ENCODE assay signal across 9 cellular contexts in the genomic region with DNA sequence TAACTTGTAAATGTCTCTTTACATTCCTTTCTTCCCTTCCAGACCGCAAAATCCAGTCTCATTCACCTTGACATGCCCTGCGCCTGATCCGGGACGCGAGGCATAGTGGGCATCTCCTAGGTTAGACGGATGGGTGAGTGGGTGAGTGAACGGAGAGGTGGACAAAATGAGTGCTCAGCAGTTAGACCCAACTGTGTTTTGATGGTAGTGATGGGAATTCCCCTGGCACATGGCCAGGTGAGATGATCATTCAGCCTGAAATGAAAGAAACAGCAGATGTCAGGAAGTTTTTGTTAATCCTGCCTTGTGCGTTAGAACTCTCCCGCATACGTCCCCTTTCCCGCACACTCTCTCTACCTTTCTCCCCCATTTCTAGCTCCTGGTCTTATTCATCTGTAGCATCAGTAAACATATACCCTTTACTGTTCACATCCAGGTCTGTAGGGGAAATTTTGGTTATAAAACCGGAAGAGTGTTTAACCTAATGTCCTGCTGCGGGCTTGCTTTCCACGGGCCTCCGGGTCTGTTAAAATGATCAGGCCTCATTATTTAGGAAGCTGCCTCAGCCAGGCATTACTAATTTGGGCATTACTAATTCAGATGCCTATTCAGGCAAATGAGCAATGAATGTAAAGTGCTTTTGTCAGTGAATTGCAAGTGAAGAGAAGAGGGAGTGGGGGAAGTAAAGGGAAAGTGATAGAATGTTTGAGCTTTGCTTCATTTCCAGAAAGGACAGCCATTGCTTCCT.
A peak's percentile ranks its signal among the peaks of the same experiment; 100 is the strongest.
DNase-seq lines count a peak whose midpoint lies in the region; ATAC-seq and TF ChIP-seq lines count a peak whose summit lies in the region.
"Had no signal": no experiment of that assay in that cellular context is flagged by ENCODE, and none has a peak within 500 bp of the region (broad histone marks: within the 10 kb centered on the region; RNA-seq: fewer than 3 reads in every experiment).

No MANE protein-coding gene starts in this region.

- no peak for TF ChIP-seq CTCF in right atrium auricular region (IDR thresholded peaks at IDR 0.05)

- peaks cover 0 to 24% (median 17%) of the 10 kb centered on the region in 11 experiments; a peak in 15 of 22 replicates for H3K9me3 ChIP-seq in BLaER1 treated with 17β-estradiol and CSF1 and Interleukin-3, amounts not matched to agents 10 nM and 100 nM (replicated peaks in 1 of 11)
- H3K9me3 ChIP-seq in right atrium auricular region: no peaks in the 10 kb centered on the region

- H3K4me1 ChIP-seq in BLaER1 treated with 17β-estradiol and CSF1 and Interleukin-3, amounts not matched to agents 10 nM and 100 nM: peaks cover 41 to 98% (median 64%) of the 10 kb centered on the region in 10 experiments
- peaks cover 0 to 10% of the 10 kb centered on the region in 2 donors for H3K4me1 ChIP-seq in right atrium auricular region

- H4K20me1 ChIP-seq in BLaER1 treated with 17β-estradiol and CSF1 and Interleukin-3, amounts not matched to agents 10 nM and 100 nM: peaks cover 0 to 13% (median 4%) of the 10 kb centered on the region in 11 experiments; a peak in 6 of 22 replicates

- H3K4me3 ChIP-seq in BLaER1 treated with 17β-estradiol and CSF1 and Interleukin-3, amounts not matched to agents 10 nM and 100 nM: no peak overlapping the region
- H3K4me3 ChIP-seq in right atrium auricular region: no peak overlapping the region

- H3K27ac ChIP-seq in BLaER1 treated with 17β-estradiol and CSF1 and Interleukin-3, amounts not matched to agents 10 nM and 100 nM: peak overlapping the region; percentile 32 to 67 (median 57)
- H3K27ac ChIP-seq in right atrium auricular region: no peak overlapping the region

- DNase-seq in NCI-H526 treated with DMSO at 0.1 percent for 48 hours (lab: John Stamatoyannopoulos, UW) (peak; percentile 46), amniotic epithelial cell (ENCODE audit: low read depth) (peak; percentile 57), myocyte (ENCODE audit: low read depth) (peak; percentile 38), middle frontal gyrus (ENCODE audit: extremely low spot score, low spot score) (no peak), right atrium auricular region (ENCODE audit: low spot score) (no peak), germinal center (ENCODE audit: low spot score) (no peak)

- peak overlapping the region; percentile 63 to 85 (median 73) for H3K4me2 ChIP-seq in BLaER1 treated with 17β-estradiol and CSF1 and Interleukin-3, amounts not matched to agents 10 nM and 100 nM

- H3K9ac ChIP-seq in BLaER1 treated with 17β-estradiol and CSF1 and Interleukin-3, amounts not matched to agents 10 nM and 100 nM: peak overlapping the region in 9 of 11 experiments; percentile 9 to 43 (median 25); a peak in 10 of 22 replicates

- H3K27me3 ChIP-seq in BLaER1 treated with 17β-estradiol and CSF1 and Interleukin-3, amounts not matched to agents 10 nM and 100 nM: no peaks in the 10 kb centered on the region
- no peaks in the 10 kb centered on the region for H3K27me3 ChIP-seq in right atrium auricular region

- peak; percentile 44 for ATAC-seq in GM21360 (IDR thresholded peaks at IDR 0.05; ENCODE audit: unreplicated experiment)
- ATAC-seq: HCT116 had no signal

- peaks cover 32 to 99% (median 69%) of the 10 kb centered on the region in 11 experiments for H3K36me3 ChIP-seq in BLaER1 treated with 17β-estradiol and CSF1 and Interleukin-3, amounts not matched to agents 10 nM and 100 nM
- H3K36me3 ChIP-seq in right atrium auricular region: no peaks in the 10 kb centered on the region

Comparison
In these comparisons a context has a peak if more than half of its experiments do, and no peak if none do; other contexts are left out.
1. H3K27ac ChIP-seq: peak in BLaER1 treated with 17β-estradiol and CSF1 and Interleukin-3, amounts not matched to agents 10 nM and 100 nM (11 of 11); none in right atrium auricular region (0 of 2).
2. DNase-seq: peak in NCI-H526 treated with DMSO at 0.1 percent for 48 hours (single experiment), amniotic epithelial cell (single experiment) and myocyte (single experiment); none in middle frontal gyrus (single experiment), right atrium auricular region (single experiment) and germinal center (single experiment).